In the genomic region with DNA sequence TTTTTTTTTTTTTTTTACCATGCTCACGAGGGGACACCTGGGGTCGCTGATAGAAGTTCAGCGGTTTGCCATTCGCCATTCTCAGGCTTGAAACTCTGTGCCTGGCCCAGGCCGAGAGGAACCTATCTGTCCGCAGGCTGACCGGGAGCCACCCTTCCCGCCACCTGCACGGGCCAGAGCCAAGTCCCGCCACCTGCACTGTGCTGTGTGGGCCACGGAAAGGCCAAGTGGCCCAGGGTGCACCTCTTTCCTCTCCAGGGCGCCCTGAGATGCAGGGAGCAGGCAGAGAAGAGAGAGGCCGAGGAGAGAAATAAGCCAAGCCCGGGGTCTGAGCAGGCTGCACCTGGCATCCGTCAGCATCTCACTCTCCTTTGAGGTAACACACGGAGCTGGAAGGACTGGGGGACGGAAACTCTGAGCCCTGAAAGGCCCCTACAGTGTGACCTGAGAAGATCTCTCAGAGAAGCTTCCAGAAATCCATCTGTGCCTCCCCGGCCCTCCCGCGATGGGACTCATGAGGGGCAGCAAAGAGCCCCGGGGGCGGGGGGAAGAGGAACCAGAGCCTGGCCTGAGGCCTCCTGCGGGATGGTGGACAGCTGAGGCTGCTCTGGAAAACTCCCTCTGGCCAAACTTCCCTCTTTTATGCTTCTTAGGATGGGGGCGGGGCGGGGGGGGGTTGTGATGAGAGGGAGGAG, we compare ENCODE assay signal across 26 cellular contexts.
"Had no signal": no experiment of that assay in that cellular context is flagged by ENCODE, and none has a peak within 500 bp of the region (broad histone marks: within the 10 kb centered on the region; RNA-seq: fewer than 3 reads in every experiment).

No MANE protein-coding gene starts in this region.

- ATAC-seq: esophagus mucosa; gastrocnemius medialis; left colon; naive thymus-derived CD4-positive, alpha-beta T cell; stimulated activated naive CD8-positive, alpha-beta T cell treated with anti-CD3 and anti-CD28 coated beads, Interleukin-15, amount 100 ng/mL, for 72 hours had no signal

- H3K9me3 ChIP-seq: gastrocnemius medialis, ovary, right lobe of liver, thyroid gland, vagina had no signal

- DNase-seq: cortex of kidney; effector CD4-positive, alpha-beta T cell; foreskin fibroblast; gastrocnemius medialis; left colon; mammary epithelial cell; mesendoderm; midbrain; naive thymus-derived CD4-positive, alpha-beta T cell; nucleus accumbens; ovary; retina; small intestine; stimulated activated CD4-positive, alpha-beta T cell treated with anti-CD3 and anti-CD28 coated beads, Interleukin-15, amount 100 ng/mL, for 24 hours; stimulated activated CD4-positive, alpha-beta T cell treated with anti-CD3 and anti-CD28 coated beads, Interleukin-2, amount 100 ng/mL, for 48 hours; stimulated activated naive CD4-positive, alpha-beta T cell; stimulated activated naive CD8-positive, alpha-beta T cell treated with anti-CD3 and anti-CD28 coated beads, Interleukin-15, amount 100 ng/mL, for 72 hours; thyroid gland; trophoblast cell had no signal

- H3K4me3 ChIP-seq: dorsolateral prefrontal cortex, gastrocnemius medialis, hepatocyte, neural progenitor cell, ovary, right lobe of liver, thyroid gland, vagina had no signal

- H3K27me3 ChIP-seq: dorsolateral prefrontal cortex, gastrocnemius medialis, hepatocyte, ovary, right lobe of liver, thyroid gland, vagina had no signal

- FAIRE-seq: small intestine had no signal

- H3K4me1 ChIP-seq: gastrocnemius medialis, neural progenitor cell had no signal

- H3K27ac ChIP-seq: dorsolateral prefrontal cortex, epithelial cell of prostate, gastrocnemius medialis, hepatocyte, neural progenitor cell, ovary, right lobe of liver, vagina had no signal
